8 cellular contexts compared by ENCODE assay signal in genomic region chr9:94164756-94165549, GRCh38.
A peak's percentile ranks its signal among the peaks of the same experiment; 100 is the strongest.
DNase-seq lines count a peak whose midpoint lies in the region; ATAC-seq and TF ChIP-seq lines count a peak whose summit lies in the region.

No MANE protein-coding gene starts in this region.

- H3K79me2 ChIP-seq in neural progenitor cell (ENCODE audit: low read depth), result peaks cover 32% of the 10 kb centered on the region

- peak overlapping the region; percentile 52 for H3K4me3 ChIP-seq in Jurkat, Clone E6-1 (ENCODE audit: low read length)
- no peak overlapping the region for H3K4me3 ChIP-seq in neural progenitor cell

- DNase-seq in CD1c-positive myeloid dendritic cell (ENCODE audit: extremely low spot score) (peak; percentile 19), neural progenitor cell (ENCODE audit: low spot score) (no peak), NCI-H510A (lab: John Stamatoyannopoulos, UW) (no peak), NCI-H345 treated with DMSO at 0.1 percent for 48 hours (lab: John Stamatoyannopoulos, UW; ENCODE audit: unreplicated experiment) (no peak), globus pallidus (ENCODE audit: low spot score) (no peak), superior temporal gyrus (ENCODE audit: extremely low spot score) (no peak)
- peak; percentile 74 for DNase-seq in Jurkat, Clone E6-1 (ENCODE audit: low read depth, low spot score)
- DNase-seq in activated naive CD8-positive, alpha-beta T cell treated with anti-CD3 and anti-CD28 coated beads, Interleukin-2, amount 50 U/mL, for 24 hours, result no peak

- no peaks in the 10 kb centered on the region for H3K9me3 Mint-ChIP-seq in activated naive CD8-positive, alpha-beta T cell treated with anti-CD3 and anti-CD28 coated beads, Interleukin-2, amount 50 U/mL, for 24 hours
- no peaks in the 10 kb centered on the region for H3K9me3 Mint-ChIP-seq in neural progenitor cell

- peak overlapping the region; percentile 80 for H3K27ac Mint-ChIP-seq in activated naive CD8-positive, alpha-beta T cell treated with anti-CD3 and anti-CD28 coated beads, Interleukin-2, amount 50 U/mL, for 24 hours
- peak overlapping the region; percentile 67 for H3K27ac Mint-ChIP-seq in neural progenitor cell

- peaks cover 22% of the 10 kb centered on the region for H3K36me3 Mint-ChIP-seq in activated naive CD8-positive, alpha-beta T cell treated with anti-CD3 and anti-CD28 coated beads, Interleukin-2, amount 50 U/mL, for 24 hours (ENCODE audit: low read depth)
- peaks cover 5% of the 10 kb centered on the region for H3K36me3 Mint-ChIP-seq in neural progenitor cell

- peaks cover 8% of the 10 kb centered on the region for H3K4me1 ChIP-seq in neural progenitor cell

- peaks cover 38% of the 10 kb centered on the region for H3K4me1 Mint-ChIP-seq in activated naive CD8-positive, alpha-beta T cell treated with anti-CD3 and anti-CD28 coated beads, Interleukin-2, amount 50 U/mL, for 24 hours
- peaks cover 26% of the 10 kb centered on the region for H3K4me1 Mint-ChIP-seq in neural progenitor cell

- no peak for ATAC-seq in activated naive CD8-positive, alpha-beta T cell treated with anti-CD3 and anti-CD28 coated beads, Interleukin-2, amount 50 U/mL, for 24 hours

- H3K27ac ChIP-seq in neural progenitor cell, result no peak overlapping the region

- no peaks in the 10 kb centered on the region for H3K27me3 ChIP-seq in neural progenitor cell

- no peak overlapping the region for H2AFZ ChIP-seq in neural progenitor cell (replicated peaks)

- H4K20me1 ChIP-seq in neural progenitor cell (ENCODE audit: low read depth), result peaks cover 32% of the 10 kb centered on the region

- peaks cover 4% of the 10 kb centered on the region for H3F3A ChIP-seq in neural progenitor cell (ENCODE audit: low read depth)

- no peaks in the 10 kb centered on the region for H3K9me3 ChIP-seq in neural progenitor cell (ENCODE audit: low read depth)

- H3K9ac ChIP-seq in neural progenitor cell, result no peak overlapping the region

- no peak for TF ChIP-seq CTCF in neural progenitor cell (IDR thresholded peaks at IDR 0.05)

- no peaks in the 10 kb centered on the region for H3K27me3 Mint-ChIP-seq in activated naive CD8-positive, alpha-beta T cell treated with anti-CD3 and anti-CD28 coated beads, Interleukin-2, amount 50 U/mL, for 24 hours
- H3K27me3 Mint-ChIP-seq in neural progenitor cell (ENCODE audit: insufficient read depth, low read depth), result peaks cover 11% of the 10 kb centered on the region

- no peak overlapping the region for H3K4me2 ChIP-seq in neural progenitor cell

- H3K4me3 Mint-ChIP-seq in activated naive CD8-positive, alpha-beta T cell treated with anti-CD3 and anti-CD28 coated beads, Interleukin-2, amount 50 U/mL, for 24 hours, result peak overlapping the region; percentile 74
- H3K4me3 Mint-ChIP-seq in neural progenitor cell, result peak overlapping the region; percentile 82

- no peaks in the 10 kb centered on the region for H3K36me3 ChIP-seq in neural progenitor cell

Comparison
In these comparisons a context has a peak if more than half of its experiments do, and no peak if none do; other contexts are left out.
1. DNase-seq: peak in CD1c-positive myeloid dendritic cell (single experiment) and Jurkat, Clone E6-1 (single experiment); none in activated naive CD8-positive, alpha-beta T cell treated with anti-CD3 and anti-CD28 coated beads, Interleukin-2, amount 50 U/mL, for 24 hours (single experiment), neural progenitor cell (single experiment), NCI-H510A (single experiment), NCI-H345 treated with DMSO at 0.1 percent for 48 hours (single experiment), globus pallidus (single experiment) and superior temporal gyrus (single experiment).